ENCODE assay signal across 26 cellular contexts in genomic region chr1:24908591-24909259, GRCh38. TPM values are rescaled to one million over a fixed set of nuclear protein-coding genes. Genes with fewer than 3 reads are reported as not detected.
A peak's percentile ranks its signal among the peaks of the same experiment; 100 is the strongest.
DNase-seq lines count a peak whose midpoint lies in the region; ATAC-seq, FAIRE-seq and TF ChIP-seq lines count a peak whose summit lies in the region.
"Had no signal": no experiment of that assay in that cellular context is flagged by ENCODE, and none has a peak within 500 bp of the region (broad histone marks: within the 10 kb centered on the region; RNA-seq: fewer than 3 reads in every experiment).

No MANE protein-coding gene starts in this region.

- H3K27me3 ChIP-seq in K562 (ENCODE audit: control insufficient read depth in 2 of 2, insufficient read depth in 2 of 2, low read length in 2 of 2), result peaks cover 4 to 23% of the 10 kb centered on the region in 2 experiments; a peak in 4 of 5 replicates
- no peaks in the 10 kb centered on the region for H3K27me3 ChIP-seq in testis
- H3K27me3 ChIP-seq: body of pancreas, foreskin keratinocyte had no signal

- H3K27ac ChIP-seq in K562 (ENCODE audit: extremely low read depth, low read depth, low read length), result no peak overlapping the region
- H3K27ac ChIP-seq in testis, result no peak overlapping the region
- H3K27ac ChIP-seq: BLaER1, body of pancreas, foreskin keratinocyte, HL-60, psoas muscle, RWPE1, thoracic aorta had no signal

- no peak for TF ChIP-seq EP300 in K562 (IDR thresholded peaks at IDR 0.05; ENCODE audit: low read length)

- CTCF ChIA-PET in activated CD8-positive, alpha-beta memory T cell treated with anti-CD3 and anti-CD28 coated beads, Interleukin-2, amount 10 ng/mL, durations not matched to agents 7 days and 5 days (lab: Charles Lee), result interaction anchor here (1.1 to 7.0 kb wide), 2 partner anchors 10 to 18 kb away, joined by 3 to 86 read pairs; partner anchors contain the start of gene RUNX3
- CTCF ChIA-PET in K562 (lab: Yijun Ruan, JAX; ENCODE audit: low intra/inter-chr PET ratio), result no interaction called here

- no peaks in the 10 kb centered on the region for H3K36me3 ChIP-seq in K562 (ENCODE audit: control insufficient read depth, insufficient read depth, low read length)
- H3K36me3 ChIP-seq in testis (ENCODE audit: low read depth, missing control alignments), result no peaks in the 10 kb centered on the region
- H3K36me3 ChIP-seq: BLaER1, thoracic aorta had no signal

- POLR2A ChIA-PET in K562 (lab: Yijun Ruan, JAX), result interaction anchor here (0.7 to 1.0 kb wide), 2 partner anchors 31 to 56 kb away, joined by 3 to 4 read pairs; no protein-coding TSS in a partner anchor

- intact Hi-C loops in K562 (cut with micrococcal nuclease), result loop anchor here (2.0 kb wide), 1 partner anchor 60 kb away; no protein-coding TSS in a partner anchor
- intact Hi-C loops in posterior vena cava (cut with DNase I), result no loop called here
- intact Hi-C loops in CD14-positive monocyte (cut with micrococcal nuclease), result no loop called here
- intact Hi-C loops in testis (cut with DNase I; ENCODE audit: low total_unique reads), result no loop called here

- H3K79me2 ChIP-seq in K562 (ENCODE audit: control insufficient read depth, insufficient read depth, low read length), result no peaks in the 10 kb centered on the region

- H3K27ac Mint-ChIP-seq in activated CD8-positive, alpha-beta memory T cell treated with anti-CD3 and anti-CD28 coated beads, Interleukin-2, amount 10 ng/mL, durations not matched to agents 7 days and 5 days, result peak overlapping the region; percentile 66
- H3K27ac Mint-ChIP-seq in CD14-positive monocyte, result no peak overlapping the region
- H3K27ac Mint-ChIP-seq: nephron progenitor cell had no signal

- peaks cover 6 to 26% of the 10 kb centered on the region in 2 experiments for H3K4me1 ChIP-seq in K562 (replicated peaks in 1 of 2; ENCODE audit: control insufficient read depth in 2 of 2, insufficient read depth in 2 of 2, low read length in 2 of 2)
- no peaks in the 10 kb centered on the region for H3K4me1 ChIP-seq in testis
- H3K4me1 ChIP-seq: BLaER1, body of pancreas, foreskin keratinocyte, psoas muscle had no signal

- TF ChIP-seq POLR2A in GM19193 (IDR thresholded peaks at IDR 0.05; ENCODE audit: extremely low read depth, insufficient read depth, insufficient read length) (peak; percentile 35), K562 (conservative IDR thresholded peaks at IDR 0.05) (no peak), testis (IDR thresholded peaks at IDR 0.05) (no peak)

- no peak for TF ChIP-seq CTCF in K562 (IDR thresholded peaks at IDR 0.05 in 2 of 3, conservative IDR thresholded peaks at IDR 0.05 in 1 of 3; ENCODE audit: insufficient read depth in 2 of 3, low read depth in 1 of 3, low read length in 3 of 3)
- no peak for TF ChIP-seq CTCF in CD14-positive monocyte (IDR thresholded peaks at IDR 0.05)
- TF ChIP-seq CTCF in testis (IDR thresholded peaks at IDR 0.05), result no peak

- H3K36me3 Mint-ChIP-seq in activated CD8-positive, alpha-beta memory T cell treated with anti-CD3 and anti-CD28 coated beads, Interleukin-2, amount 10 ng/mL, durations not matched to agents 7 days and 5 days, result peaks cover 67% of the 10 kb centered on the region
- H3K36me3 Mint-ChIP-seq in CD14-positive monocyte, result peaks cover 40 to 56% of the 10 kb centered on the region in 2 donors

- no peak overlapping the region for H3K4me3 ChIP-seq in K562
- no peak overlapping the region for H3K4me3 ChIP-seq in testis
- H3K4me3 ChIP-seq: BLaER1, body of pancreas, psoas muscle, skin epidermis, thoracic aorta had no signal

- no peak for FAIRE-seq in K562 (lab: Jason Lieb, UNC)
- FAIRE-seq: A204.1 had no signal

- 34% methylated on average over 7 of the region's 7 CpGs for WGBS in K562 (ENCODE audit: insufficient coverage, low coverage, missing lambda C conversion rate)
- WGBS in testis, 2 donors, result 66 to 72% methylated on average over 6 to 7 of the region's 7 CpGs

- ATAC-seq in activated CD8-positive, alpha-beta memory T cell treated with anti-CD3 and anti-CD28 coated beads, Interleukin-2, amount 10 ng/mL, durations not matched to agents 7 days and 5 days, result no peak
- ATAC-seq in K562, result no peak

- H3K4me2 ChIP-seq in K562 (ENCODE audit: insufficient read depth, low read length), result no peak overlapping the region
- H3K4me2 ChIP-seq: BLaER1 had no signal

- 0 out of 2 replicates have a peak, but pooled peaks cover 2% of the 10 kb centered on the region for H4K20me1 ChIP-seq in K562 (replicated peaks; ENCODE audit: control insufficient read depth, insufficient read depth, low read length)

- no peak overlapping the region for H3K9ac ChIP-seq in K562 (ENCODE audit: insufficient read depth in 1 of 2, low read depth in 2 of 2, low read length in 2 of 2)
- H3K9ac ChIP-seq: BLaER1 had no signal

- BruUV-seq in K562 (replicated peaks; lab: Mats Ljungman, UMichigan), result no TSS peak

- no peaks in the 10 kb centered on the region for H3K9me3 Mint-ChIP-seq in activated CD8-positive, alpha-beta memory T cell treated with anti-CD3 and anti-CD28 coated beads, Interleukin-2, amount 10 ng/mL, durations not matched to agents 7 days and 5 days (ENCODE audit: low read depth)
- H3K9me3 Mint-ChIP-seq in CD14-positive monocyte, result peaks cover 2 to 9% (median 5%) of the 10 kb centered on the region in 7 donors
- H3K9me3 Mint-ChIP-seq: memory B cell had no signal

- no peaks in the 10 kb centered on the region for H3K27me3 Mint-ChIP-seq in activated CD8-positive, alpha-beta memory T cell treated with anti-CD3 and anti-CD28 coated beads, Interleukin-2, amount 10 ng/mL, durations not matched to agents 7 days and 5 days
- H3K27me3 Mint-ChIP-seq in CD14-positive monocyte (ENCODE audit: low read depth in 3 of 3), result no peaks in the 10 kb centered on the region
- H3K27me3 Mint-ChIP-seq: memory B cell had no signal

- peaks cover 57% of the 10 kb centered on the region for H3K4me1 Mint-ChIP-seq in activated CD8-positive, alpha-beta memory T cell treated with anti-CD3 and anti-CD28 coated beads, Interleukin-2, amount 10 ng/mL, durations not matched to agents 7 days and 5 days
- H3K4me1 Mint-ChIP-seq in CD14-positive monocyte, result peaks cover 19% of the 10 kb centered on the region

- H3K9me3 ChIP-seq in K562 (replicated peaks; ENCODE audit: control insufficient read depth, insufficient read depth, low read depth, low read length) (no peaks in the 10 kb centered on the region; the same call in 1 of the 2 replicates), testis (no peaks in the 10 kb centered on the region)
- H3K9me3 ChIP-seq: body of pancreas, psoas muscle, thoracic aorta had no signal

- in situ Hi-C loops in K562 (cut with MboI), result loop anchor here (5.0 kb wide), 1 partner anchor 56 kb away; no protein-coding TSS in a partner anchor

- no peaks in the 10 kb centered on the region for H3K9me1 ChIP-seq in K562 (ENCODE audit: control insufficient read depth, insufficient read depth, low read length)

- no peak overlapping the region for H3K4me3 Mint-ChIP-seq in activated CD8-positive, alpha-beta memory T cell treated with anti-CD3 and anti-CD28 coated beads, Interleukin-2, amount 10 ng/mL, durations not matched to agents 7 days and 5 days
- no peak overlapping the region for H3K4me3 Mint-ChIP-seq in CD14-positive monocyte
- H3K4me3 Mint-ChIP-seq: memory B cell, nephron progenitor cell had no signal

- no peak for TF ChIP-seq RAD21 in K562 (CRISPR knock-in tag; conservative IDR thresholded peaks at IDR 0.05 in 1 of 2, IDR thresholded peaks at IDR 0.05 in 1 of 2)

- H2AFZ ChIP-seq in K562 (ENCODE audit: low read depth, low read length), result peak overlapping the region; percentile 72

- DNase-seq in activated CD8-positive, alpha-beta memory T cell treated with anti-CD3 and anti-CD28 coated beads, Interleukin-2, amount 10 ng/mL, durations not matched to agents 7 days and 5 days, result no peak
- no peak for DNase-seq in activated CD8-positive, alpha-beta memory T cell treated with anti-CD3 and anti-CD28 coated beads, Interleukin-2, amount 50 U/mL, for 4 hours
- DNase-seq in K562 (ENCODE audit: extremely low read depth in 1 of 4, low spot score in 3 of 4), result no peak
- DNase-seq in posterior vena cava (ENCODE audit: low spot score), result peak; percentile 48
- no peak for DNase-seq in cerebellar cortex (ENCODE audit: low spot score)
- no peak for DNase-seq in CD14-positive monocyte (ENCODE audit: low spot score)
- no peak for DNase-seq in testis
- DNase-seq: activated CD4-positive, alpha-beta T cell treated with anti-CD3 and anti-CD28 coated beads, Interleukin-2, amount 50 U/mL, for 4 hours; activated gamma-delta T cell; DMS153; foreskin keratinocyte; NCI-H1930; NCI-H510A; stimulated activated CD4-positive, alpha-beta T cell treated with anti-CD3 and anti-CD28 coated beads, Interleukin-4, amount 100 ng/mL, for 4 hours; SW 1271 had no signal

RNA-seq across cellular contexts. Expression of gene RUNX3, which starts 21.4 kb away (rescaled TPM):
- total RNA-seq in activated CD8-positive, alpha-beta memory T cell treated with anti-CD3 and anti-CD28 coated beads, Interleukin-2, amount 10 ng/mL, durations not matched to agents 7 days and 5 days, result 100 to 1,000 TPM; 224 to 246 TPM
- 0.21 TPM in 1 of 2 replicates, not detected in the other for total RNA-seq in K562 (2011; cell fraction: chromatin; rRNA removed; ENCODE audit: low replicate concordance)
- 0.13 TPM in 1 of 2 replicates, not detected in the other for total RNA-seq in K562 (2011; cell fraction: nucleolus; rRNA removed)
- total RNA-seq in K562 (2011; cell fraction: nucleoplasm; rRNA removed), result not detected in 2 replicates
- 0.09 and 0.16 TPM in 2 replicates for total RNA-seq in K562 (2014; rRNA removed)
- total RNA-seq in K562 (2014; rRNA removed; fragmentation: Illumina TruSeq; extraction: Trizol), result 0.03 and 0.04 TPM in 2 replicates
- 0.11 and 0.22 TPM in 2 replicates for total RNA-seq in K562 (2015; rRNA removed; fragmentation: Illumina TruSeq; extraction: Trizol)
- 0.64 and 1.1 TPM in 2 replicates for total RNA-seq in K562 (2021)
- polyA plus RNA-seq in K562 (2011; rRNA removed), result 0.03 TPM in 2 replicates
- polyA plus RNA-seq in K562 (2011; cell fraction: cytosol; rRNA removed), result 0.03 TPM in 1 of 2 replicates, not detected in the other
- 0.18 TPM in 1 of 2 replicates, not detected in the other for polyA plus RNA-seq in K562 (2011; cell fraction: nucleus; rRNA removed)
- polyA plus RNA-seq in K562 (2012), result 0.36 and 0.46 TPM in 2 replicates
- 0.19 and 0.39 TPM in 2 replicates for polyA plus RNA-seq in K562 (2014; fragmentation: Illumina TruSeq; extraction: Trizol)
- polyA plus RNA-seq in K562 (2014; fragmentation: Nextera tagmentation; extraction: Ambion mirVana), result under 1 TPM; 0.01 to 0.04 TPM
- polyA plus RNA-seq in K562 (2014; rRNA removed), result 0.29 and 0.62 TPM in 2 replicates
- not detected in 2 replicates for polyA minus RNA-seq in K562 (2011; rRNA and poly(A)+ RNA removed)
- not detected in 2 replicates for polyA minus RNA-seq in K562 (2011; cell fraction: cytosol; rRNA and poly(A)+ RNA removed)
- not detected in 2 replicates for polyA minus RNA-seq in K562 (2011; cell fraction: nucleus; rRNA and poly(A)+ RNA removed)
- 1 to 10 TPM; 5.0 to 8.9 TPM for total RNA-seq in posterior vena cava
- 1 to 10 TPM; 4.4 to 6.7 TPM for polyA plus RNA-seq in CD14-positive monocyte
- total RNA-seq in testis, result 1 to 10 TPM; 5.7 to 6.4 TPM
- polyA plus RNA-seq in testis (ENCODE audit: insufficient read depth, low read depth, low replicate concordance), result 5.1 TPM
- total RNA-seq: foreskin keratinocyte had no signal

Comparison
In these comparisons a context has a peak if more than half of its experiments do, and no peak if none do; other contexts are left out.
1. RNA of gene RUNX3, which starts 21.4 kb away (total RNA-seq): 224 to 246 TPM in activated CD8-positive, alpha-beta memory T cell treated with anti-CD3 and anti-CD28 coated beads, Interleukin-2, amount 10 ng/mL, durations not matched to agents 7 days and 5 days; 5.0 to 8.9 TPM in posterior vena cava, 5.7 to 6.4 TPM in testis and 0.03 to 1.1 TPM in K562; every median in the first group is over 10 times any median in the second.